Comparison of ENCODE assay signal across 19 cellular contexts in the genomic region with DNA sequence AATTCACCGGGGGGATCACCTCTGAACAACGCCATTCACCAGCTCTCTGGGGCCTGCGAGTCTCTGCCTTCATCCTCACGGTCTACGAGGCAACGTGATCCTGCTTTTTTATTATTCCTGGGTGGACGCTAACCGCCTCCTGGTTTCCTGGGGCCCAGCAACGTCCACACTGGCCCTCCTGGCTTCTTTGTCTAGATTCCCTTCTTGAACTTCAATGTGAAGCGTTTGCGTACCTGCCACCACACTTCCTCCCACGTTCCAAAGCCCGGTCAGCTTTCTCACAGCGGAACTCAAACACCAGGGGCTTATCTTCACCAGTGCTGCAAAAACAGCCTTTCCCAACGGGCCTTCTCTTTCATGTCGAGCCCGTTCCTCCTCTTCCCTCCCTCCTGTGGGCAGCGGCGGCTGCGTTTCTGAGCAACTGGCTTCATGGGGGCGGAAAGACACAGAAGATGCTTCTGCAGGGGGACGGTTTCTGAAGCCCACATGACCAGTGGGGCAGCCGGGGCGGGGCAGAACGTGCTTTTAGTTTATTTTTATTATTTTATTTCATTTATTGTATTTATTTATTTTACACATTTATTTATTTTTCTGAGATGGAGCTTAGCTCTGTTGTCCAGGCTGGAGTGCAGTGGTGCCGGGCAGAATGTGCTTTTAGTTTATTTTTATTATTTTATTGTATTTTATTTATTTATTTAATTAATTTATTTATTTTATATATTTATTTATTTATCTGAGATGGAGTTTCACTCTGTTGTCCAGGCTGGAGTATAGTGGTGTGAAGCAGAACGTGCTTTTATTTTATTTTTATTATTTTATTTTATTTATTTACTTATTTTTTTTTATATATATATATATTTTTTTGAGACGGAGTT.
"Had no signal": no experiment of that assay in that cellular context is flagged by ENCODE, and none has a peak within 500 bp of the region (broad histone marks: within the 10 kb centered on the region; RNA-seq: fewer than 3 reads in every experiment).

No MANE protein-coding gene starts in this region.

- H3K27ac ChIP-seq: body of pancreas, cardiac muscle cell had no signal

- H3K27ac Mint-ChIP-seq: activated B cell treated with CpG ODN at 0.5 μM for 24 hours; activated CD4-positive, alpha-beta memory T cell treated with anti-CD3 and anti-CD28 coated beads for 36 hours; activated CD4-positive, alpha-beta T cell treated with anti-CD3 and anti-CD28 coated beads for 36 hours; activated naive CD4-positive, alpha-beta T cell treated with anti-CD3 and anti-CD28 coated beads, Interleukin-2, amount 50 U/mL, for 24 hours; memory B cell; natural killer cell treated with Interleukin-12 subunit alpha and Interleukin-12 subunit beta and Interleukin-15 and Interleukin-18, amount 100 ng/mL, for 72 hours; T-cell had no signal

- H3K9me3 ChIP-seq: body of pancreas had no signal

- H3K9me3 Mint-ChIP-seq: activated B cell treated with CpG ODN at 0.5 μM for 24 hours; activated CD4-positive, alpha-beta memory T cell treated with anti-CD3 and anti-CD28 coated beads for 36 hours; activated naive CD4-positive, alpha-beta T cell treated with anti-CD3 and anti-CD28 coated beads, Interleukin-2, amount 50 U/mL, for 24 hours; memory B cell; natural killer cell treated with Interleukin-12 subunit alpha and Interleukin-12 subunit beta and Interleukin-15 and Interleukin-18, amount 100 ng/mL, for 72 hours; T-cell had no signal

- FAIRE-seq: frontal cortex had no signal

- H3K4me3 ChIP-seq: body of pancreas, cardiac muscle cell had no signal

- ATAC-seq: activated CD4-positive, alpha-beta T cell treated with anti-CD3 and anti-CD28 coated beads for 36 hours; body of pancreas; natural killer cell treated with Interleukin-12 subunit alpha and Interleukin-12 subunit beta and Interleukin-15 and Interleukin-18, amount 100 ng/mL, for 72 hours; stimulated activated naive CD8-positive, alpha-beta T cell treated with anti-CD3 and anti-CD28 coated beads, Interleukin-15, Interleukin-2, amounts not matched to agents 100 U/mL and 50 U/mL, for 24 hours; T-cell had no signal

- H3K36me3 Mint-ChIP-seq: activated CD4-positive, alpha-beta memory T cell treated with anti-CD3 and anti-CD28 coated beads for 36 hours; activated naive CD4-positive, alpha-beta T cell treated with anti-CD3 and anti-CD28 coated beads, Interleukin-2, amount 50 U/mL, for 24 hours; memory B cell; natural killer cell treated with Interleukin-12 subunit alpha and Interleukin-12 subunit beta and Interleukin-15 and Interleukin-18, amount 100 ng/mL, for 72 hours; T-cell had no signal

- DNase-seq: activated B cell treated with CpG ODN at 0.5 μM for 24 hours; activated CD4-positive, alpha-beta memory T cell treated with anti-CD3 and anti-CD28 coated beads for 36 hours; activated CD4-positive, alpha-beta T cell treated with anti-CD3 and anti-CD28 coated beads for 36 hours; activated gamma-delta T cell treated with Interleukin-2 at 50 U/mL for 16 hours; activated T-cell treated with anti-CD3 and anti-CD28 coated beads, Interleukin-2, amount 50 U/mL, for 1 hour; anterior cingulate cortex; body of pancreas; cortex of kidney; effector CD4-positive, alpha-beta T cell; hippocampal formation; nucleus accumbens; stimulated activated CD4-positive, alpha-beta T cell treated with anti-CD3 and anti-CD28 coated beads, Interleukin-4, amount 100 ng/mL, for 4 hours; stimulated activated naive CD8-positive, alpha-beta T cell treated with anti-CD3 and anti-CD28 coated beads, Interleukin-15, Interleukin-2, amounts not matched to agents 100 U/mL and 50 U/mL, for 24 hours; T-cell had no signal

- H3K36me3 ChIP-seq: cardiac muscle cell had no signal

- H3K27me3 ChIP-seq: body of pancreas, cardiac muscle cell had no signal

- H3K4me3 Mint-ChIP-seq: activated B cell treated with CpG ODN at 0.5 μM for 24 hours; activated CD4-positive, alpha-beta memory T cell treated with anti-CD3 and anti-CD28 coated beads for 36 hours; activated CD4-positive, alpha-beta T cell treated with anti-CD3 and anti-CD28 coated beads for 36 hours; activated naive CD4-positive, alpha-beta T cell treated with anti-CD3 and anti-CD28 coated beads, Interleukin-2, amount 50 U/mL, for 24 hours; memory B cell; natural killer cell treated with Interleukin-12 subunit alpha and Interleukin-12 subunit beta and Interleukin-15 and Interleukin-18, amount 100 ng/mL, for 72 hours; T-cell had no signal

- H3K4me1 ChIP-seq: body of pancreas had no signal

- H3K4me1 Mint-ChIP-seq: activated B cell treated with CpG ODN at 0.5 μM for 24 hours; activated CD4-positive, alpha-beta T cell treated with anti-CD3 and anti-CD28 coated beads for 36 hours; activated naive CD4-positive, alpha-beta T cell treated with anti-CD3 and anti-CD28 coated beads, Interleukin-2, amount 50 U/mL, for 24 hours; T-cell had no signal

- H3K27me3 Mint-ChIP-seq: activated B cell treated with CpG ODN at 0.5 μM for 24 hours had no signal
